In genomic region chr17:36943250-36944220, GRCh38 we compare ENCODE assay signal across 13 cellular contexts. TPM values are rescaled to one million over a fixed set of nuclear protein-coding genes. Genes with fewer than 3 reads are reported as not detected.
DNase-seq lines count a peak whose midpoint lies in the region; ATAC-seq lines count a peak whose summit lies in the region.
"Had no signal": no experiment of that assay in that cellular context is flagged by ENCODE, and none has a peak within 500 bp of the region (broad histone marks: within the 10 kb centered on the region; RNA-seq: fewer than 3 reads in every experiment).

No MANE protein-coding gene starts in this region.

- H3K36me3 Mint-ChIP-seq in activated T-cell treated with anti-CD3 and anti-CD28 coated beads, Interleukin-2, amount 50 U/mL, for 72 hours (ENCODE audit: insufficient read depth in 2 of 2): peaks cover under 1 to 2% of the 10 kb centered on the region in 2 donors
- H3K36me3 Mint-ChIP-seq in T-helper 17 cell (ENCODE audit: low read depth): peaks cover 8% of the 10 kb centered on the region

- H3K4me3 Mint-ChIP-seq in activated T-cell treated with anti-CD3 and anti-CD28 coated beads, Interleukin-2, amount 50 U/mL, for 72 hours: peak overlapping the region; percentile 64 to 66
- H3K4me3 Mint-ChIP-seq in T-helper 17 cell: peak overlapping the region; percentile 9

- peak in 1 of 2 donors; percentile 24 for DNase-seq in activated T-cell treated with anti-CD3 and anti-CD28 coated beads, Interleukin-2, amount 50 U/mL, for 72 hours
- no peak for DNase-seq in activated T-cell treated with anti-CD3 and anti-CD28 coated beads, Interleukin-2, amount 50 U/mL, for 48 hours
- DNase-seq in T-helper 17 cell: no peak
- DNase-seq in stimulated activated naive CD8-positive, alpha-beta T cell treated with anti-CD3 and anti-CD28 coated beads, Interleukin-15, Interleukin-2, amounts not matched to agents 100 U/mL and 50 U/mL, for 24 hours: peak; percentile 24
- no peak for DNase-seq in central memory CD4-positive, alpha-beta T cell
- DNase-seq in OCI-M2 (lab: John Stamatoyannopoulos, UW; ENCODE audit: unreplicated experiment): no peak
- no peak for DNase-seq in GDM1 (lab: John Stamatoyannopoulos, UW)
- DNase-seq: caudate nucleus; NCI-H1417 treated with DMSO at 0.1 percent for 48 hours; NCI-H69; stimulated activated CD4-positive, alpha-beta T cell treated with anti-CD3 and anti-CD28 coated beads, Interleukin-4, amount 100 ng/mL, for 24 hours had no signal

- H3K4me1 Mint-ChIP-seq in activated T-cell treated with anti-CD3 and anti-CD28 coated beads, Interleukin-2, amount 50 U/mL, for 72 hours (ENCODE audit: low read depth): peaks cover 52% of the 10 kb centered on the region
- peaks cover 26% of the 10 kb centered on the region for H3K4me1 Mint-ChIP-seq in T-helper 17 cell

- H3K27me3 Mint-ChIP-seq in activated T-cell treated with anti-CD3 and anti-CD28 coated beads, Interleukin-2, amount 50 U/mL, for 72 hours (ENCODE audit: low read depth): peaks cover 81% of the 10 kb centered on the region
- H3K27me3 Mint-ChIP-seq in T-helper 17 cell: peaks cover 66% of the 10 kb centered on the region

- H3K9me3 ChIP-seq in T-helper 17 cell (ENCODE audit: control insufficient read depth, low read length, poor library complexity, severe bottlenecking) (no peaks in the 10 kb centered on the region), iPS-18c (ENCODE audit: control insufficient read depth, insufficient read depth, low read length) (peaks cover 2% of the 10 kb centered on the region)

- H3K4me3 ChIP-seq in iPS-18c (ENCODE audit: insufficient read depth, low read depth, low read length): peak overlapping the region; percentile 45; the same call in 1 of the 2 replicates

- H3K27ac Mint-ChIP-seq in activated T-cell treated with anti-CD3 and anti-CD28 coated beads, Interleukin-2, amount 50 U/mL, for 72 hours: peak overlapping the region; percentile 87
- peak overlapping the region; percentile 56 for H3K27ac Mint-ChIP-seq in T-helper 17 cell

- no peak for ATAC-seq in activated T-cell treated with anti-CD3 and anti-CD28 coated beads, Interleukin-2, amount 50 U/mL, for 72 hours (replicated peaks in 1 of 2)
- no peak for ATAC-seq in T-helper 17 cell
- ATAC-seq in stimulated activated naive CD8-positive, alpha-beta T cell treated with anti-CD3 and anti-CD28 coated beads, Interleukin-15, Interleukin-2, amounts not matched to agents 100 U/mL and 50 U/mL, for 24 hours: no peak
- ATAC-seq: Right ventricle myocardium inferior had no signal

- H3K9me3 Mint-ChIP-seq in activated T-cell treated with anti-CD3 and anti-CD28 coated beads, Interleukin-2, amount 50 U/mL, for 72 hours: no peaks in the 10 kb centered on the region

RNA-seq across cellular contexts. Expression of gene AATF, which starts 5.2 kb away (rescaled TPM):
- 10 to 100 TPM; 85.1 to 91.9 TPM for total RNA-seq in activated T-cell treated with anti-CD3 and anti-CD28 coated beads, Interleukin-2, amount 50 U/mL, for 72 hours
- total RNA-seq in T-helper 17 cell: 10 to 100 TPM; 47.8 to 56.3 TPM

RNA-seq across cellular contexts. Expression of gene LHX1, which starts 6.3 kb away (rescaled TPM):
- under 1 TPM; 0.32 to 0.34 TPM for total RNA-seq in activated T-cell treated with anti-CD3 and anti-CD28 coated beads, Interleukin-2, amount 50 U/mL, for 72 hours
- total RNA-seq in T-helper 17 cell: not detected
- total RNA-seq: Right ventricle myocardium inferior had no signal
